In the genomic region with DNA sequence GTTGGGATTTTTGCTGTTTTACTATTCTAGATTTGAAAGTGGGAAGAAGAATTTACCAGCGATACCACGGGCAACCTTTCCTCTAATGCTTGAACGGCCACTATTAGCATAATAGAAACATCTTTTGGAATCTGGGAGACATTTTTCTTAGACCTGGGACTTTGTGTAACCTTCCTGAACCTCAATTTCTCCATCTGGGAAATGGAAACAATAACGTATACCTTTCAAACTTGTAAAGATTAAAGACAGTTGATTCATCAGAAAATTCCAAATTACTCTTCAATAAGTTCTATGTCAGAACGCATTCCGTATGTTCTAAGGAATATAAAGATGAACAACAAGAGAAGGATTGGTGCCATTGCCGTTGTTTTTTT, we compare ENCODE assay signal across 9 cellular contexts. TPM values are rescaled to one million over a fixed set of nuclear protein-coding genes. Genes with fewer than 3 reads are reported as not detected.
DNase-seq lines count a peak whose midpoint lies in the region; ATAC-seq and TF ChIP-seq lines count a peak whose summit lies in the region.
"Had no signal": no experiment of that assay in that cellular context is flagged by ENCODE, and none has a peak within 500 bp of the region (broad histone marks: within the 10 kb centered on the region; RNA-seq: fewer than 3 reads in every experiment).

No MANE protein-coding gene starts in this region.

- DNase-seq in cardiac muscle cell (ENCODE audit: low read depth in 1 of 2, low spot score in 1 of 2) (no peak), cardiac septum (ENCODE audit: low spot score) (no peak)
- no peak for DNase-seq in central memory CD8-positive, alpha-beta T cell (ENCODE audit: low spot score in 2 of 2)

- H3K4me1 ChIP-seq in cardiac muscle cell (ENCODE audit: low read depth) (no peaks in the 10 kb centered on the region), mononuclear cell (ENCODE audit: insufficient read depth, low read length) (peaks cover 6% of the 10 kb centered on the region), urinary bladder (ENCODE audit: insufficient read depth) (no peaks in the 10 kb centered on the region)

- ATAC-seq in central memory CD8-positive, alpha-beta T cell (replicated peaks; ENCODE audit: extremely low read depth, poor library complexity, severe bottlenecking): no peak
- ATAC-seq in HG03025 (IDR thresholded peaks at IDR 0.05; ENCODE audit: low FRiP score, unreplicated experiment) (no peak), GM19351 (IDR thresholded peaks at IDR 0.05; ENCODE audit: unreplicated experiment) (no peak), GM19452 (IDR thresholded peaks at IDR 0.05; ENCODE audit: unreplicated experiment) (no peak)

- TF ChIP-seq CTCF in cardiac muscle cell (IDR thresholded peaks at IDR 0.05; ENCODE audit: low read depth, low read length): no peak

- H3K36me3 ChIP-seq in cardiac muscle cell (no peaks in the 10 kb centered on the region), urinary bladder (ENCODE audit: insufficient read depth) (no peaks in the 10 kb centered on the region)

- peaks cover 9% of the 10 kb centered on the region for H3K4me1 Mint-ChIP-seq in central memory CD8-positive, alpha-beta T cell

- peak overlapping the region; percentile 90 for H3K27ac Mint-ChIP-seq in central memory CD8-positive, alpha-beta T cell (ENCODE audit: low read depth)

- H3K4me3 Mint-ChIP-seq in central memory CD8-positive, alpha-beta T cell: peak overlapping the region; percentile 85

- no peaks in the 10 kb centered on the region for H3K9me3 ChIP-seq in cardiac muscle cell (ENCODE audit: low read depth)
- H3K9me3 ChIP-seq in mononuclear cell (ENCODE audit: low read depth, low read length): no peaks in the 10 kb centered on the region

- H3K4me3 ChIP-seq in cardiac muscle cell: peak overlapping the region; percentile 28
- peak overlapping the region; percentile 68 for H3K4me3 ChIP-seq in mononuclear cell (ENCODE audit: low read length)
- H3K4me3 ChIP-seq in urinary bladder (ENCODE audit: low read depth, low read length): peak overlapping the region; percentile 55

- intact Hi-C loops in cardiac septum (cut with DNase I): no loop called here

- H3K27ac ChIP-seq in cardiac muscle cell (no peak overlapping the region), urinary bladder (ENCODE audit: low read depth) (peak overlapping the region; percentile 92)

- peaks cover 7% of the 10 kb centered on the region for H3K27me3 ChIP-seq in cardiac muscle cell
- no peaks in the 10 kb centered on the region for H3K27me3 ChIP-seq in mononuclear cell (ENCODE audit: insufficient read depth, low read length)

- H3K27me3 Mint-ChIP-seq in central memory CD8-positive, alpha-beta T cell: peaks cover 10% of the 10 kb centered on the region

- no peaks in the 10 kb centered on the region for H3K9me3 Mint-ChIP-seq in central memory CD8-positive, alpha-beta T cell

- H3K36me3 Mint-ChIP-seq in central memory CD8-positive, alpha-beta T cell (ENCODE audit: insufficient read depth): peaks cover 7% of the 10 kb centered on the region

- 53% methylated on average over 7 of the region's 7 CpGs for WGBS in urinary bladder

RNA-seq across cellular contexts. Expression of a gene that starts 0.5 kb away (rescaled TPM):
- total RNA-seq in cardiac muscle cell: 5.5 and 13.9 TPM in 2 replicates
- polyA plus RNA-seq in cardiac muscle cell: 6.9 and 9.8 TPM in 2 replicates
- total RNA-seq in cardiac septum: 10.4 TPM
- total RNA-seq in mononuclear cell: 2.4 TPM
- total RNA-seq in urinary bladder: 6.3 TPM
- 6.1 TPM for polyA plus RNA-seq in urinary bladder

RNA-seq across cellular contexts. Expression of a gene that starts 3.0 kb away (rescaled TPM):
- total RNA-seq in cardiac muscle cell (0.11 TPM in 1 of 2 replicates, not detected in the other), cardiac septum (not detected), mononuclear cell (not detected), urinary bladder (0.26 TPM)
- polyA plus RNA-seq in cardiac muscle cell (0.59 TPM in 1 of 2 replicates, not detected in the other), urinary bladder (not detected)
- total RNA-seq: lung microvascular endothelial cell had no signal
